ENCODE assay signal across 16 cellular contexts in the genomic region with DNA sequence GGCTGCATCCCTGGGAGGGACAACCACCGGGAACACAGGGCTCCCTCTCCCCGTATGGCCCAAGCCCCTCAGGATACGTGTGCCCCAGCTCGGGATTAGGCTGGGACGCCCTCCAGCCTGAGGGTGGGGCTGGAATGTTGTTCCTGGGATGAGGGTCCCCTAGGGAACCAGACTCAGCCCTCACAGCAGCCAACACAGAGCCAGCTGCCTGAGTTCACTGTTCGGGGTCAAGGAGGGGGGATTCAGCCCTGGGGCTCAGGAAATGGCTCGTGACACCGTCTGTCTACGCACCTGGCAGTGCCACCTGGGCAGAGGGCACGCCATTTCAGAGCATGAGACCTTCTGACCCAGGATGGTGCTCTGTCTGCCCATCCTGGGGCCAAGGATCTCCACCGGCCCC. TPM values are rescaled to one million over a fixed set of nuclear protein-coding genes. Genes with fewer than 3 reads are reported as not detected.
DNase-seq lines count a peak whose midpoint lies in the region; ATAC-seq and TF ChIP-seq lines count a peak whose summit lies in the region.
"Had no signal": no experiment of that assay in that cellular context is flagged by ENCODE, and none has a peak within 500 bp of the region (broad histone marks: within the 10 kb centered on the region; RNA-seq: fewer than 3 reads in every experiment).

No MANE protein-coding gene starts in this region.

- BruUV-seq in OCI-LY7 (replicated peaks; lab: Mats Ljungman, UMichigan), result no TSS peak

- peak; percentile 72 for DNase-seq in Right ventricle myocardium inferior (ENCODE audit: missing footprints)
- DNase-seq in cardiac septum (ENCODE audit: low spot score), result no peak
- DNase-seq in OCI-LY7 (ENCODE audit: low spot score), result peak; percentile 72
- DNase-seq in right cardiac atrium, result peak in 2 of 3 donors; percentile 67 to 81
- DNase-seq in testis, result peak; percentile 45
- DNase-seq in activated CD4-positive, CD25-positive, alpha-beta regulatory T cell treated with anti-CD3 and anti-CD28 coated beads, Interleukin-2, amount 50 U/mL, for 72 hours, result no peak
- no peak for DNase-seq in mucosa of gallbladder (ENCODE audit: low spot score)
- DNase-seq: activated gamma-delta T cell treated with Interleukin-2 at 50 U/mL for 16 hours, DND-41, left colon, NCI-H1436, NCI-H510A had no signal

- H3K9me2 ChIP-seq in OCI-LY7 (ENCODE audit: insufficient read depth, low read length), result no peaks in the 10 kb centered on the region

- H3K27ac ChIP-seq in OCI-LY7 (ENCODE audit: low read depth, low read length, poor library complexity, severe bottlenecking), result peak overlapping the region; percentile 99
- no peak overlapping the region for H3K27ac ChIP-seq in right cardiac atrium (ENCODE audit: low read length)
- peak overlapping the region in 1 of 2 donors; percentile 18 for H3K27ac ChIP-seq in testis
- H3K27ac ChIP-seq: psoas muscle had no signal

- peaks cover 26% of the 10 kb centered on the region for H3K79me2 ChIP-seq in OCI-LY7 (ENCODE audit: insufficient read depth, low read depth, low read length)

- H2AFZ ChIP-seq in OCI-LY7 (ENCODE audit: low read length), result no peak overlapping the region

- TF ChIP-seq POLR2A in testis (IDR thresholded peaks at IDR 0.05), result no peak

- intact Hi-C loops in Right ventricle myocardium inferior (cut with DNase I) (no loop called here), cardiac septum (cut with DNase I) (no loop called here), OCI-LY7 (cut with micrococcal nuclease; ENCODE audit: unreplicated experiment) (loop anchor here (2.0 kb wide), 1 partner anchor 80 kb away; a partner anchor contains a TSS), right cardiac atrium (cut with DNase I) (no loop called here), testis (cut with DNase I; ENCODE audit: low total_unique reads) (no loop called here)

- TF ChIP-seq CTCF in OCI-LY7 (conservative IDR thresholded peaks at IDR 0.05; ENCODE audit: low read length), result no peak
- TF ChIP-seq CTCF in testis (IDR thresholded peaks at IDR 0.05), result no peak

- CTCF ChIA-PET in OCI-LY7 (lab: Charles Lee; ENCODE audit: unreplicated experiment), result interaction anchor here (0.6 to 0.9 kb wide), 2 partner anchors 80 to 81 kb away, joined by 5 to 6 read pairs; a partner anchor contains a TSS

- 0 out of 2 replicates have a peak, but pooled peaks cover 6% of the 10 kb centered on the region for H4K20me1 ChIP-seq in OCI-LY7 (ENCODE audit: insufficient read depth, low read length)

- 63% methylated on average over 11 of the region's 11 CpGs for WGBS in right cardiac atrium
- WGBS in testis, 2 donors, result 40 to 76% methylated on average over 1 to 5 of the region's 11 CpGs

- peak; percentile 63 for ATAC-seq in Right ventricle myocardium inferior
- peak; percentile 7 to 35 for ATAC-seq in right cardiac atrium
- ATAC-seq in HG02588 (IDR thresholded peaks at IDR 0.05; ENCODE audit: unreplicated experiment), result no peak
- ATAC-seq: left colon had no signal

- H3K4me2 ChIP-seq in OCI-LY7 (ENCODE audit: low read length), result peak overlapping the region; percentile 96

- H3K4me1 ChIP-seq in OCI-LY7 (ENCODE audit: insufficient read depth, low read length, poor library complexity, severe bottlenecking), result peaks cover 77% of the 10 kb centered on the region
- H3K4me1 ChIP-seq in right cardiac atrium (ENCODE audit: control insufficient read depth, insufficient read depth, low read length), result peaks cover 1% of the 10 kb centered on the region
- H3K4me1 ChIP-seq in testis, result peaks cover 30% of the 10 kb centered on the region

- POLR2A ChIA-PET in OCI-LY7 (lab: Charles Lee), result interaction anchor here (0.5 to 2.6 kb wide), 4 partner anchors 9 to 823 kb away, joined by 3 to 24 read pairs (median 3); a partner anchor contains a TSS

- no peaks in the 10 kb centered on the region for H3K9me3 ChIP-seq in OCI-LY7 (ENCODE audit: low read length)
- no peaks in the 10 kb centered on the region for H3K9me3 ChIP-seq in right cardiac atrium (ENCODE audit: control insufficient read depth, low read length)
- no peaks in the 10 kb centered on the region for H3K9me3 ChIP-seq in testis
- H3K9me3 ChIP-seq: psoas muscle had no signal

- H3K36me3 ChIP-seq in OCI-LY7 (ENCODE audit: insufficient read depth, low read length) (peaks cover 70% of the 10 kb centered on the region), testis (ENCODE audit: low read depth, missing control alignments) (no peaks in the 10 kb centered on the region)

- peak overlapping the region; percentile 65 for H3K4me3 ChIP-seq in OCI-LY7 (ENCODE audit: low read depth, low read length, poor library complexity, severe bottlenecking)
- no peak overlapping the region for H3K4me3 ChIP-seq in right cardiac atrium (ENCODE audit: low read length)
- no peak overlapping the region for H3K4me3 ChIP-seq in testis
- H3K4me3 ChIP-seq: psoas muscle had no signal

- H3K27me3 ChIP-seq in right cardiac atrium (ENCODE audit: control insufficient read depth, insufficient read depth), result no peaks in the 10 kb centered on the region
- no peaks in the 10 kb centered on the region for H3K27me3 ChIP-seq in testis

RNA-seq across cellular contexts. Expression of a gene that starts 8.9 kb away (rescaled TPM):
- 25.5 TPM for total RNA-seq in Right ventricle myocardium inferior
- 25.4 TPM for total RNA-seq in cardiac septum
- 47.4 and 61.2 TPM in 2 replicates for total RNA-seq in OCI-LY7 (2014; rRNA removed; shearing (Covaris generic))
- 164 and 207 TPM in 2 replicates for total RNA-seq in OCI-LY7 (2022)
- 10 to 100 TPM; 19.6 to 31.7 (median 26.4) TPM for total RNA-seq in right cardiac atrium
- polyA plus RNA-seq in right cardiac atrium, result 16.5 TPM
- 10 to 100 TPM; 57.2 to 64.7 TPM for total RNA-seq in testis
- polyA plus RNA-seq in testis (ENCODE audit: insufficient read depth, low read depth, low replicate concordance), result 60.1 TPM
- total RNA-seq in mucosa of gallbladder, result 74.9 TPM

RNA-seq across cellular contexts. Expression of a gene that starts 20.8 kb away (rescaled TPM):
- total RNA-seq in Right ventricle myocardium inferior (0.19 TPM), cardiac septum (0.51 TPM), OCI-LY7 (2022) (2.8 and 3.8 TPM in 2 replicates), right cardiac atrium (under 1 TPM in 3 of 4 donors, not detected in 1; 0.40 to 0.92 (median 0.47) TPM), testis (10 to 100 TPM; 32.0 to 60.5 TPM), mucosa of gallbladder (65.7 TPM)
- 0.25 and 0.33 TPM in 2 replicates for total RNA-seq in OCI-LY7 (2014; rRNA removed; shearing (Covaris generic))
- polyA plus RNA-seq in right cardiac atrium (not detected), testis (ENCODE audit: insufficient read depth, low read depth, low replicate concordance) (39.8 TPM)
- total RNA-seq: SK-MEL-5 had no signal
- polyA plus RNA-seq: fibroblast of lung had no signal

Comparison
In these comparisons a context has a peak if more than half of its experiments do, and no peak if none do; other contexts are left out.
1. DNase-seq: peak in Right ventricle myocardium inferior (single experiment), OCI-LY7 (single experiment), right cardiac atrium (2 of 3) and testis (single experiment); none in cardiac septum (single experiment), activated CD4-positive, CD25-positive, alpha-beta regulatory T cell treated with anti-CD3 and anti-CD28 coated beads, Interleukin-2, amount 50 U/mL, for 72 hours (single experiment) and mucosa of gallbladder (single experiment).
2. RNA of a gene that starts 20.8 kb away (total RNA-seq): 65.7 TPM in mucosa of gallbladder (single experiment) and 32.0 to 60.5 TPM in testis; 0.25 to 3.8 TPM in OCI-LY7, 0.51 TPM in cardiac septum (single experiment), 0.40 to 0.92 TPM in right cardiac atrium and 0.19 TPM in Right ventricle myocardium inferior (single experiment); every median in the first group is over 4 times any median in the second.